18 cellular contexts compared by ENCODE assay signal in genomic region chr4:150117629-150118028, GRCh38. TPM values are rescaled to one million over a fixed set of nuclear protein-coding genes. Genes with fewer than 3 reads are reported as not detected.
DNase-seq lines count a peak whose midpoint lies in the region; ATAC-seq and TF ChIP-seq lines count a peak whose summit lies in the region.
"Had no signal": no experiment of that assay in that cellular context is flagged by ENCODE, and none has a peak within 500 bp of the region (broad histone marks: within the 10 kb centered on the region; RNA-seq: fewer than 3 reads in every experiment).

No MANE protein-coding gene starts in this region.

- TF ChIP-seq POLR2A in IMR-90 (IDR thresholded peaks at IDR 0.05; ENCODE audit: low read depth, low read length) (no peak), lower leg skin (IDR thresholded peaks at IDR 0.05) (no peak)

- peaks cover 27% of the 10 kb centered on the region for H3K4me1 ChIP-seq in IMR-90 (ENCODE audit: control insufficient read depth, insufficient read depth, low read length)
- H3K4me1 ChIP-seq in ascending aorta = peaks cover 0 to 32% of the 10 kb centered on the region in 2 donors
- peaks cover 0 to 48% (median 19%) of the 10 kb centered on the region in 4 donors for H3K4me1 ChIP-seq in tibial artery

- TF ChIP-seq CTCF in IMR-90 (conservative IDR thresholded peaks at IDR 0.05; ENCODE audit: low read depth, low read length) (no peak), ascending aorta (IDR thresholded peaks at IDR 0.05) (no peak), dorsolateral prefrontal cortex (IDR thresholded peaks at IDR 0.05 in 54 of 56, conservative IDR thresholded peaks at IDR 0.05 in 2 of 56; ENCODE audit: low read depth in 1 of 56, partially characterized antibody in 56 of 56) (no peak), tibial artery (IDR thresholded peaks at IDR 0.05) (no peak), lower leg skin (IDR thresholded peaks at IDR 0.05) (no peak)

- no peak overlapping the region for H4K91ac ChIP-seq in IMR-90 (ENCODE audit: insufficient read depth, low read depth, low read length)

- H4K5ac ChIP-seq in IMR-90 (ENCODE audit: low read depth, low read length) = no peak overlapping the region; the same call in 1 of the 2 replicates

- DNase-seq in IMR-90 = peak; percentile 56
- no peak for DNase-seq in ascending aorta (ENCODE audit: low spot score in 2 of 2)
- DNase-seq in dorsolateral prefrontal cortex = no peak
- no peak for DNase-seq in tibial artery
- no peak for DNase-seq in lower leg skin (ENCODE audit: low spot score in 2 of 2)
- DNase-seq in amygdala (lab: John Stamatoyannopoulos, UW) = no peak
- no peak for DNase-seq in T-helper 2 cell treated with Interferon-gamma antibody and Interleukin-4, amounts not matched to agents 5 μg/mL and 100 μg/mL, for 36 hours (ENCODE audit: low spot score)
- DNase-seq: AML-193, DMS79, KG1, NCI-H1048, NCI-H1436 treated with DMSO at 0.1 percent for 48 hours, NCI-H2029, NCI-H345, NCI-H524 treated with DMSO at 0.1 percent for 48 hours had no signal

- no peak overlapping the region for H3K4me2 ChIP-seq in IMR-90 (ENCODE audit: low read depth, low read length)

- WGBS in IMR-90 (ENCODE audit: extremely low coverage in 2 of 2, insufficient read length in 1 of 2), 2 experiments = no CpG with 5 or more reads among the region's 3 CpGs
- WGBS in lower leg skin, 2 donors = 89% methylated on average over 3 of the region's 3 CpGs

- CTCF ChIA-PET in IMR-90 (lab: Yijun Ruan, JAX) = no interaction called here

- H3K36me3 Mint-ChIP-seq in T-helper 2 cell treated with Interferon-gamma antibody and Interleukin-4, amounts not matched to agents 5 μg/mL and 100 μg/mL, for 36 hours (ENCODE audit: low read depth) = no peaks in the 10 kb centered on the region

- 0 out of 2 replicates have a peak overlapping the region, but pooled peaks have one; percentile 2 for H2BK120ac ChIP-seq in IMR-90 (ENCODE audit: low read depth, low read length)

- H3K23ac ChIP-seq in IMR-90 (ENCODE audit: low read depth, low read length) = no peak overlapping the region

- H4K20me1 ChIP-seq in IMR-90 (ENCODE audit: insufficient read depth, low read length) = peaks cover 4% of the 10 kb centered on the region; the same call in 1 of the 2 replicates

- no peak overlapping the region for H3K14ac ChIP-seq in IMR-90 (replicated peaks; ENCODE audit: low read depth, low read length)

- H3K4me3 ChIP-seq in IMR-90 (ENCODE audit: insufficient read depth, low read depth, low read length) (no peak overlapping the region), ascending aorta (no peak overlapping the region), dorsolateral prefrontal cortex (no peak overlapping the region), tibial artery (no peak overlapping the region), lower leg skin (ENCODE audit: low read depth, poor library complexity, severe bottlenecking) (no peak overlapping the region)
- H3K4me3 ChIP-seq: SJSA1 had no signal

- dilution Hi-C loops in IMR-90 (cut with HindIII; ENCODE audit: low sequenced_read_pairs, unreplicated experiment) = no loop called here

- no peak overlapping the region for H3K9ac ChIP-seq in IMR-90 (ENCODE audit: low read depth, low read length)

- TF ChIP-seq RAD21 in IMR-90 (IDR thresholded peaks at IDR 0.05; ENCODE audit: low read length) = no peak

- in situ Hi-C loops in IMR-90 (cut with MboI; ENCODE audit: low sequenced_read_pairs) = no loop called here

- 0 out of 2 replicates have a peak overlapping the region, but pooled peaks have one; percentile 64 for H2BK20ac ChIP-seq in IMR-90 (ENCODE audit: low read depth, low read length)

- POLR2A ChIA-PET in IMR-90 (lab: Charles Lee; ENCODE audit: unreplicated experiment) = no interaction called here

- peak overlapping the region; percentile 12 for H2BK5ac ChIP-seq in IMR-90 (ENCODE audit: low read depth, low read length, poor library complexity, severe bottlenecking)

- peak overlapping the region; percentile 57; the same call in 1 of the 2 replicates for H3K18ac ChIP-seq in IMR-90 (ENCODE audit: low read depth, low read length)

- H3K9me1 ChIP-seq in IMR-90 (ENCODE audit: insufficient read depth, low read length) = peaks cover 14% of the 10 kb centered on the region

- H3K36me3 ChIP-seq in IMR-90 (ENCODE audit: control insufficient read depth, insufficient read depth, low read length) (no peaks in the 10 kb centered on the region), ascending aorta (no peaks in the 10 kb centered on the region), tibial artery (no peaks in the 10 kb centered on the region)
- H3K36me3 ChIP-seq: SJSA1 had no signal

- H3K27ac Mint-ChIP-seq in T-helper 2 cell treated with Interferon-gamma antibody and Interleukin-4, amounts not matched to agents 5 μg/mL and 100 μg/mL, for 36 hours = no peak overlapping the region

- no TSS peak for BruUV-seq in IMR-90 (replicated peaks; lab: Mats Ljungman, UMichigan)

- no peak overlapping the region for H3K56ac ChIP-seq in IMR-90 (ENCODE audit: extremely low read depth, insufficient read depth, low read length)

- H2BK15ac ChIP-seq in IMR-90 (ENCODE audit: low read depth, low read length) = peak overlapping the region; percentile 33; the same call in 2 of the 3 replicates

- H3K27me3 ChIP-seq in IMR-90 (ENCODE audit: control insufficient read depth, insufficient read depth, low read length) (no peaks in the 10 kb centered on the region), ascending aorta (no peaks in the 10 kb centered on the region), dorsolateral prefrontal cortex (no peaks in the 10 kb centered on the region), tibial artery (no peaks in the 10 kb centered on the region)
- H3K27me3 ChIP-seq: SJSA1 had no signal

- H2AFZ ChIP-seq in IMR-90 (replicated peaks; ENCODE audit: low read length, poor library complexity) = no peak overlapping the region

- intact Hi-C loops in IMR-90 (cut with micrococcal nuclease) = no loop called here
- intact Hi-C loops in ascending aorta (cut with DNase I) = no loop called here
- intact Hi-C loops in dorsolateral prefrontal cortex (cut with DNase I) = no loop called here
- intact Hi-C loops in tibial artery (cut with DNase I; ENCODE audit: low total_unique reads) = no loop called here
- intact Hi-C loops in lower leg skin (cut with DNase I; ENCODE audit: low total_unique reads) = no loop called here

- H3K4ac ChIP-seq in IMR-90 (ENCODE audit: low read depth, low read length) = peak overlapping the region; percentile 34; the same call in 1 of the 2 replicates

- H3K27ac ChIP-seq in IMR-90 (ENCODE audit: insufficient read depth, low read length) (no peak overlapping the region), ascending aorta (peak overlapping the region; percentile 64 to 67), dorsolateral prefrontal cortex (peak overlapping the region in 42 of 59 donors; percentile 1 to 82 (median 58)), tibial artery (peak overlapping the region; percentile 3 to 36)
- H3K27ac ChIP-seq: C4-2B, SJSA1 had no signal

- peaks cover 36 to 49% of the 10 kb centered on the region in 2 experiments for H3K79me1 ChIP-seq in IMR-90 (ENCODE audit: low read depth in 1 of 2, low read length in 2 of 2)

- no peak overlapping the region for H3K4me3 Mint-ChIP-seq in T-helper 2 cell treated with Interferon-gamma antibody and Interleukin-4, amounts not matched to agents 5 μg/mL and 100 μg/mL, for 36 hours

- no peak for ATAC-seq in IMR-90 (ENCODE audit: low read depth)
- ATAC-seq: HepG2 had no signal

- H3K27me3 Mint-ChIP-seq in T-helper 2 cell treated with Interferon-gamma antibody and Interleukin-4, amounts not matched to agents 5 μg/mL and 100 μg/mL, for 36 hours (ENCODE audit: low read depth) = no peaks in the 10 kb centered on the region

- H3K9me3 Mint-ChIP-seq in T-helper 2 cell treated with Interferon-gamma antibody and Interleukin-4, amounts not matched to agents 5 μg/mL and 100 μg/mL, for 36 hours = peaks cover 17% of the 10 kb centered on the region

- no peak overlapping the region for H2AK5ac ChIP-seq in IMR-90 (ENCODE audit: low read depth, low read length)

- H3K9me3 ChIP-seq in IMR-90 (ENCODE audit: control insufficient read depth, insufficient read depth, low read length) (peaks cover 10% of the 10 kb centered on the region; the same call in 1 of the 2 replicates), ascending aorta (peaks cover 3 to 14% of the 10 kb centered on the region in 2 donors), tibial artery (peaks cover 0 to 16% (median 0%) of the 10 kb centered on the region in 3 donors)

- no peaks in the 10 kb centered on the region for H3K4me1 Mint-ChIP-seq in T-helper 2 cell treated with Interferon-gamma antibody and Interleukin-4, amounts not matched to agents 5 μg/mL and 100 μg/mL, for 36 hours (ENCODE audit: low read depth)

- no peak overlapping the region for H2AK9ac ChIP-seq in IMR-90 (replicated peaks; ENCODE audit: low read depth, low read length, poor library complexity)

- peak overlapping the region; percentile 8 to 20; a peak in 2 of 4 replicates for H4K8ac ChIP-seq in IMR-90 (ENCODE audit: low read depth in 2 of 2, low read length in 2 of 2)

TF ChIP-seq in IMR-90, 13 proteins besides CTCF, POLR2A, EP300 and RAD21 (continues in another document):
- TF ChIP-seq CHD1 (IDR thresholded peaks at IDR 0.05; ENCODE audit: low read depth, low read length) (no peak), ELK1 (IDR thresholded peaks at IDR 0.05; ENCODE audit: borderline replicate concordance, low read depth, low read length) (no peak), NFE2L2 (IDR thresholded peaks at IDR 0.05; ENCODE audit: low read depth, low read length) (no peak), RCOR1 (IDR thresholded peaks at IDR 0.05; ENCODE audit: insufficient replicate concordance, low read length) (no peak)

RNA-seq across cellular contexts. Expression of gene DCLK2, which starts 39.4 kb away (rescaled TPM):
- total RNA-seq in IMR-90 (2012; rRNA removed) = 10.8 and 11.3 TPM in 2 replicates
- 13.2 and 15.5 TPM in 2 replicates for polyA plus RNA-seq in IMR-90 (2012; rRNA removed)
- polyA plus RNA-seq in IMR-90 (2012; cell fraction: cytosol; rRNA removed) = 7.1 and 9.1 TPM in 2 replicates
- 28.7 and 33.6 TPM in 2 replicates for polyA plus RNA-seq in IMR-90 (2012; cell fraction: nucleus; rRNA removed; ENCODE audit: low replicate concordance)
- total RNA-seq in ascending aorta = 34.2 TPM
- 100 to 1,000 TPM in 15 of 120 experiments, 10 to 100 TPM in 105; 56.6 to 129 (median 86.3) TPM for total RNA-seq in dorsolateral prefrontal cortex
- 1 to 10 TPM in 3 of 4 donors, under 1 TPM in 1; 0.59 to 2.3 (median 1.5) TPM for total RNA-seq in lower leg skin
- total RNA-seq: HepG2 had no signal
- polyA plus RNA-seq: HepG2 had no signal
